Comparison of ENCODE assay signal across 20 cellular contexts in the genomic region with DNA sequence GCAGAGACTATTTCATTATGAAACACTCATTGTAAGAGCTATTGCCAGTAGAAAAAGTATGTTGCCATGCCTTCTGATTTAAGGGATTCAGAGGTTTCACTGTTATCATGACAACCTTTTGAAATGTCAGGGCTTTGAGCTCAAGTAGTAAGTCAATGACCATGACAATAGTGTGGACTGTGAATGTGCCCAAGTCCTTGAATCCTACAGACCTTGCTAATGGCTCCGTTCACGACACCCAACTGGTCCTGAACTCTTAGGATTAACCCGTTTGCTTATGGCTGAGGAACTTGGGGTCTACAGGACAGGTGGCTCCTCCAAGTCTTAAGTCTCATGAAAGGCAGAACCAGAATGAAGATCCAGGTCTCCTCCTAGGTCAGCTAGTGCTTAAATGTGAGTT.
"Had no signal": no experiment of that assay in that cellular context is flagged by ENCODE, and none has a peak within 500 bp of the region (broad histone marks: within the 10 kb centered on the region; RNA-seq: fewer than 3 reads in every experiment).

No MANE protein-coding gene starts in this region.

- H3K4me2 ChIP-seq: neural progenitor cell had no signal

- H3K27me3 ChIP-seq: colonic mucosa, heart left ventricle, neural progenitor cell, ovary, right atrium auricular region, stomach had no signal

- H3K4me3 Mint-ChIP-seq: natural killer cell treated with Interleukin-12 subunit alpha and Interleukin-12 subunit beta and Interleukin-15 and Interleukin-18, amount 100 ng/mL, for 72 hours; neural progenitor cell had no signal

- FAIRE-seq: small intestine had no signal

- H3K9me3 ChIP-seq: colonic mucosa, heart left ventricle, ovary, right atrium auricular region, stomach, thoracic aorta had no signal

- H3K4me3 ChIP-seq: colonic mucosa, heart left ventricle, neural progenitor cell, ovary, right atrium auricular region, stomach, thoracic aorta had no signal

- H3K9me3 Mint-ChIP-seq: natural killer cell treated with Interleukin-12 subunit alpha and Interleukin-12 subunit beta and Interleukin-15 and Interleukin-18, amount 100 ng/mL, for 72 hours; neural progenitor cell had no signal

- H3K27ac ChIP-seq: colonic mucosa, heart left ventricle, neural progenitor cell, ovary, right atrium auricular region, stomach, thoracic aorta had no signal

- H2AFZ ChIP-seq: neural progenitor cell had no signal

- DNase-seq: colonic mucosa; dermis blood vessel endothelial cell; heart left ventricle; hypothalamus; kidney; left colon; mammary epithelial cell; midbrain; nucleus accumbens; ovary; small intestine; stimulated activated CD4-positive, alpha-beta T cell treated with anti-CD3 and anti-CD28 coated beads, Interleukin-12 subunit alpha, Interleukin-12 subunit beta, amount 100 ng/mL, for 4 hours; stimulated activated naive CD4-positive, alpha-beta T cell; stomach; substantia nigra; trophoblast cell had no signal

- H3K9ac ChIP-seq: neural progenitor cell had no signal

- H3K36me3 ChIP-seq: colonic mucosa, neural progenitor cell, ovary, right atrium auricular region, thoracic aorta had no signal

- H3K4me1 ChIP-seq: colonic mucosa, neural progenitor cell, right atrium auricular region, stomach had no signal

- H3K36me3 Mint-ChIP-seq: natural killer cell treated with Interleukin-12 subunit alpha and Interleukin-12 subunit beta and Interleukin-15 and Interleukin-18, amount 100 ng/mL, for 72 hours had no signal

- H3K27ac Mint-ChIP-seq: natural killer cell treated with Interleukin-12 subunit alpha and Interleukin-12 subunit beta and Interleukin-15 and Interleukin-18, amount 100 ng/mL, for 72 hours; neural progenitor cell had no signal

- ATAC-seq: heart left ventricle; left colon; natural killer cell treated with Interleukin-12 subunit alpha and Interleukin-12 subunit beta and Interleukin-15 and Interleukin-18, amount 100 ng/mL, for 72 hours had no signal
